1 cellular context compared by ENCODE assay signal in the genomic region with DNA sequence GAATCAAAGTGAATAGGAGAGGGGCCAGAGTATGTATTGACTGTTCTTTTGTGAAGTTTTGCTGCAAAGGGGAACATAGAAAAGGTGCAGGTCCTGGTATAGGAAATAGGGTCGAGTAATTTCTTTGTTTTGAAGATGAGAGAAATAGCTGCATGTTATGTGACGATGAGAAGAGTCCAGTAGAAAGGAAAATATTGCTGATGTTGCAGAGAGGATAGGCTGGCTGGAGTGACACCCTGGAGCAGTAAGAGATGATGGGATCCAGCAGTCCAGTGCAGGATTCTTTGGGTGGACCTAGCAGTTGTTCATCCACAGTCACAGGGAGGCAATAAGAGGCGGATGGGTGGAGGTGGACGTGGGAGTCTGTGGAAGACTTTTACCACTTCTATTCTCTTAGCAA.
TF ChIP-seq lines count a peak whose summit lies in the region.

No MANE protein-coding gene starts in this region.

TF ChIP-seq in HepG2, 621 proteins besides CTCF, POLR2A, EP300 and RAD21 (continued from another document):
- TF ChIP-seq, protein P1, sequence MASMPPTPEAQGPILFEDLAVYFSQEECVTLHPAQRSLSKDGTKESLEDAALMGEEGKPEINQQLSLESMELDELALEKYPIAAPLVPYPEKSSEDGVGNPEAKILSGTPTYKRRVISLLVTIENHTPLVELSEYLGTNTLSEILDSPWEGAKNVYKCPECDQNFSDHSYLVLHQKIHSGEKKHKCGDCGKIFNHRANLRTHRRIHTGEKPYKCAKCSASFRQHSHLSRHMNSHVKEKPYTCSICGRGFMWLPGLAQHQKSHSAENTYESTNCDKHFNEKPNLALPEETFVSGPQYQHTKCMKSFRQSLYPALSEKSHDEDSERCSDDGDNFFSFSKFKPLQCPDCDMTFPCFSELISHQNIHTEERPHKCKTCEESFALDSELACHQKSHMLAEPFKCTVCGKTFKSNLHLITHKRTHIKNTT (CRISPR knock-in tag; IDR thresholded peaks at IDR 0.05): no peak
- TF ChIP-seq SIN3A (IDR thresholded peaks at IDR 0.05; ENCODE audit: borderline replicate concordance, low read depth, low read length) (no peak), PHF20 (CRISPR knock-in tag; IDR thresholded peaks at IDR 0.05) (no peak), MAFF (IDR thresholded peaks at IDR 0.05; ENCODE audit: low read depth, low read length) (0 out of 2 replicates have a peak, but pooled peaks have one; percentile 31), ZNF382 (CRISPR knock-in tag; IDR thresholded peaks at IDR 0.05; ENCODE audit: borderline replicate concordance) (no peak), MAFK (conservative IDR thresholded peaks at IDR 0.05 in 1 of 2, IDR thresholded peaks at IDR 0.05 in 1 of 2; ENCODE audit: low read length in 2 of 2) (peak; percentile 35 to 63; a peak in 3 of 4 replicates), ZNF883 (CRISPR knock-in tag; IDR thresholded peaks at IDR 0.05; ENCODE audit: not compliant biosample characterization) (no peak), SP4 (CRISPR knock-in tag; IDR thresholded peaks at IDR 0.05) (no peak)
- TF ChIP-seq, protein P2, sequence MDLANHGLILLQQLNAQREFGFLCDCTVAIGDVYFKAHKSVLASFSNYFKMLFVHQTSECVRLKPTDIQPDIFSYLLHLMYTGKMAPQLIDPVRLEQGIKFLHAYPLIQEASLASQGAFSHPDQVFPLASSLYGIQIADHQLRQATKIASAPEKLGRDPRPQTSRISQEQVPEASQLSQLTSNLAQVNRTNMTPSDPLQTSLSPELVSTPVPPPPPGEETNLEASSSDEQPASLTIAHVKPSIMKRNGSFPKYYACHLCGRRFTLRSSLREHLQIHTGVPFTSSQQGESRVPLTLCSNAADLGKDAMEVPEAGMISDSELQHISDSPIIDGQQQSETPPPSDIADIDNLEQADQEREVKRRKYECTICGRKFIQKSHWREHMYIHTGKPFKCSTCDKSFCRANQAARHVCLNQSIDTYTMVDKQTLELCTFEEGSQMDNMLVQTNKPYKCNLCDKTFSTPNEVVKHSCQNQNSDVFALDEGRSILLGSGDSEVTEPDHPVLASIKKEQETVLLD (CRISPR knock-in tag; IDR thresholded peaks at IDR 0.05; ENCODE audit: low read depth): no peak
